In the genomic region with DNA sequence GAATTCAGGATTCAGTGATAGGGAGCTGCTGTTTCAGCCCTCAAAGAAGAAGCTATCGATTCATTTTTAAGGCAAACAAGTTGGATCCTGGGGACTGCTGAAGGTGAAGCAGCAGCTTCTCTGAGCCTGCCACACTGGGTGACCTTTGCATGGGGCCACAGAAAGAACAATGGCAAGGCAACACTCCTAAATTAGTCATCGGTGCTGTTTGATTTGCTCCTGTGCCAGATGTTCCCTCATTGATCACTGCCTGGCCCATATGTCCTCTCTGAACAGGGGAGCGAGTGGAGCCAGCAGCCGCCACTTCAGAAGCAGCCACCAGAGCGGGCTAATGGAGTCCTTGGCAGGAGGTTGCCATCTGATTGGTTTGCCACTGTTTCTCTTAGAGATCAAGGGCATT, we compare ENCODE assay signal across 13 cellular contexts.
DNase-seq lines count a peak whose midpoint lies in the region; ATAC-seq and TF ChIP-seq lines count a peak whose summit lies in the region.
"Had no signal": no experiment of that assay in that cellular context is flagged by ENCODE, and none has a peak within 500 bp of the region (broad histone marks: within the 10 kb centered on the region; RNA-seq: fewer than 3 reads in every experiment).

No MANE protein-coding gene starts in this region.

- TF ChIP-seq EP300 in tibial nerve (IDR thresholded peaks at IDR 0.05): no peak

- ATAC-seq in GM18867 (IDR thresholded peaks at IDR 0.05; ENCODE audit: unreplicated experiment) (no peak), GM19324 (IDR thresholded peaks at IDR 0.05; ENCODE audit: low FRiP score, unreplicated experiment) (no peak)

- H3K27ac Mint-ChIP-seq in activated CD4-positive, alpha-beta memory T cell treated with anti-CD3 and anti-CD28 coated beads, Interleukin-2, amount 10 ng/mL, durations not matched to agents 7 days and 5 days: no peak overlapping the region
- H3K27ac Mint-ChIP-seq: brain had no signal

- H3K27me3 Mint-ChIP-seq in activated CD4-positive, alpha-beta memory T cell treated with anti-CD3 and anti-CD28 coated beads, Interleukin-2, amount 10 ng/mL, durations not matched to agents 7 days and 5 days: no peaks in the 10 kb centered on the region

- H3K9me3 Mint-ChIP-seq in activated CD4-positive, alpha-beta memory T cell treated with anti-CD3 and anti-CD28 coated beads, Interleukin-2, amount 10 ng/mL, durations not matched to agents 7 days and 5 days: no peaks in the 10 kb centered on the region
- H3K9me3 Mint-ChIP-seq: brain had no signal

- no peak for TF ChIP-seq CTCF in BE2C (IDR thresholded peaks at IDR 0.05; ENCODE audit: low read depth, low read length)
- TF ChIP-seq CTCF in tibial nerve (IDR thresholded peaks at IDR 0.05): no peak

- H3K27ac ChIP-seq in esophagus (ENCODE audit: low read depth in 2 of 2, low read length in 1 of 2) (peak overlapping the region; percentile 67 to 79), tibial nerve (no peak overlapping the region)
- H3K27ac ChIP-seq: spleen had no signal

- CTCF ChIA-PET in activated CD4-positive, alpha-beta memory T cell treated with anti-CD3 and anti-CD28 coated beads, Interleukin-2, amount 10 ng/mL, durations not matched to agents 7 days and 5 days (lab: Charles Lee): no interaction called here

- H3K4me3 ChIP-seq in BE2C (ENCODE audit: low read depth, low read length) (no peak overlapping the region), MG63 (no peak overlapping the region), esophagus (ENCODE audit: low read depth in 1 of 2, low read length in 2 of 2) (no peak overlapping the region), tibial nerve (no peak overlapping the region)
- H3K4me3 ChIP-seq: spleen had no signal

- DNase-seq in BE2C: peak; percentile 22
- peak; percentile 59 for DNase-seq in MG63
- DNase-seq in NCI-H510A (lab: John Stamatoyannopoulos, UW): peak; percentile 84
- no peak for DNase-seq in activated CD4-positive, alpha-beta memory T cell treated with anti-CD3 and anti-CD28 coated beads, Interleukin-2, amount 10 ng/mL, durations not matched to agents 7 days and 5 days
- DNase-seq in tibial nerve (ENCODE audit: low spot score in 2 of 2): no peak
- DNase-seq: ACHN, activated gamma-delta T cell, Calu3, spleen had no signal

- no peaks in the 10 kb centered on the region for H3K36me3 ChIP-seq in BE2C
- H3K36me3 ChIP-seq in MG63: no peaks in the 10 kb centered on the region
- H3K36me3 ChIP-seq in esophagus (ENCODE audit: control insufficient read depth in 2 of 2, insufficient read depth in 2 of 2, low read length in 1 of 2): no peaks in the 10 kb centered on the region
- H3K36me3 ChIP-seq in tibial nerve: no peaks in the 10 kb centered on the region
- H3K36me3 ChIP-seq: spleen had no signal

- H3K27me3 ChIP-seq in BE2C: no peaks in the 10 kb centered on the region
- H3K27me3 ChIP-seq in MG63: peaks cover 2% of the 10 kb centered on the region; the same call in 1 of the 2 replicates
- H3K27me3 ChIP-seq in esophagus (ENCODE audit: control insufficient read depth in 1 of 2, insufficient read depth in 2 of 2, low read length in 2 of 2): no peaks in the 10 kb centered on the region
- no peaks in the 10 kb centered on the region for H3K27me3 ChIP-seq in tibial nerve
- H3K27me3 ChIP-seq: spleen had no signal

- no peak for TF ChIP-seq POLR2A in tibial nerve (IDR thresholded peaks at IDR 0.05)

- no peaks in the 10 kb centered on the region for H3K36me3 Mint-ChIP-seq in activated CD4-positive, alpha-beta memory T cell treated with anti-CD3 and anti-CD28 coated beads, Interleukin-2, amount 10 ng/mL, durations not matched to agents 7 days and 5 days (ENCODE audit: low read depth)
- H3K36me3 Mint-ChIP-seq: brain had no signal

- H3K4me1 ChIP-seq in BE2C (peaks cover 16% of the 10 kb centered on the region), esophagus (ENCODE audit: control insufficient read depth in 2 of 2, insufficient read depth in 2 of 2, low read length in 1 of 2) (peaks cover 0 to 22% of the 10 kb centered on the region in 2 donors), tibial nerve (no peaks in the 10 kb centered on the region)

- no peaks in the 10 kb centered on the region for H3K4me1 Mint-ChIP-seq in activated CD4-positive, alpha-beta memory T cell treated with anti-CD3 and anti-CD28 coated beads, Interleukin-2, amount 10 ng/mL, durations not matched to agents 7 days and 5 days

- no peaks in the 10 kb centered on the region for H3K9me3 ChIP-seq in BE2C
- no peaks in the 10 kb centered on the region for H3K9me3 ChIP-seq in MG63
- H3K9me3 ChIP-seq in esophagus (ENCODE audit: control insufficient read depth in 2 of 2, insufficient read depth in 1 of 2, low read depth in 1 of 2, low read length in 1 of 2): no peaks in the 10 kb centered on the region
- no peaks in the 10 kb centered on the region for H3K9me3 ChIP-seq in tibial nerve
- H3K9me3 ChIP-seq: spleen had no signal

- WGBS in esophagus, 2 donors: 39 to 40% methylated on average over 5 of the region's 5 CpGs
- 69 to 70% methylated on average over 5 of the region's 5 CpGs for WGBS in tibial nerve, 2 donors

- POLR2A ChIA-PET in activated CD4-positive, alpha-beta memory T cell treated with anti-CD3 and anti-CD28 coated beads, Interleukin-2, amount 10 ng/mL, durations not matched to agents 7 days and 5 days (lab: Charles Lee): no interaction called here

- H3K4me3 Mint-ChIP-seq in activated CD4-positive, alpha-beta memory T cell treated with anti-CD3 and anti-CD28 coated beads, Interleukin-2, amount 10 ng/mL, durations not matched to agents 7 days and 5 days: no peak overlapping the region
- H3K4me3 Mint-ChIP-seq: brain had no signal

Comparison
In these comparisons a context has a peak if more than half of its experiments do, and no peak if none do; other contexts are left out.
1. DNase-seq: peak in BE2C (single experiment), MG63 (single experiment) and NCI-H510A (single experiment); none in activated CD4-positive, alpha-beta memory T cell treated with anti-CD3 and anti-CD28 coated beads, Interleukin-2, amount 10 ng/mL, durations not matched to agents 7 days and 5 days (single experiment) and tibial nerve (0 of 2).
2. H3K27ac ChIP-seq: peak in esophagus (2 of 2); none in tibial nerve (0 of 4).